In the genomic region with DNA sequence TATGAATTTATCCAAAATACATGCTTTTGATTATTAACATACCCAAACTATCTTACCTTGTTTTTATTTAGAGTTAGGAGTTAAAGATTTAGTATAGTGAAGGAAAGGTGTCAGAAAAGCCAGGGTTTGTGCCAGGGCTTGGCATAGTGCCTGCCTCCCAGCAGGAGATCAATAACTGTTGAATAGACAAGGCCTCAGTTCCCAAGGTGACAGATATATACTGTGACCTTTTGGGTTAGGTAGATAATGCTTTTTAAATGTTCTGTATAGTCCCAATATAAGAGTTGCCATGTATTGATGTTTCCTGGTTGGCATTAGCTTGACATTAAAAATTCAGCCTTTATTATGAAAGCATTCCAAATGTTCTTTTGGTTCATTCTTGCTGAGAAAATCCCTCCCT, we compare ENCODE assay signal across 21 cellular contexts.
A peak's percentile ranks its signal among the peaks of the same experiment; 100 is the strongest.
DNase-seq lines count a peak whose midpoint lies in the region; ATAC-seq and TF ChIP-seq lines count a peak whose summit lies in the region.
"Had no signal": no experiment of that assay in that cellular context is flagged by ENCODE, and none has a peak within 500 bp of the region (broad histone marks: within the 10 kb centered on the region; RNA-seq: fewer than 3 reads in every experiment).

No MANE protein-coding gene starts in this region.

- H3K79me2 ChIP-seq in Loucy (ENCODE audit: insufficient read depth, low read length), result no peaks in the 10 kb centered on the region

- H3K27me3 Mint-ChIP-seq in activated naive CD8-positive, alpha-beta T cell treated with anti-CD3 and anti-CD28 coated beads, Interleukin-2, amount 50 U/mL, for 24 hours, result no peaks in the 10 kb centered on the region
- H3K27me3 Mint-ChIP-seq: activated CD4-positive, alpha-beta T cell treated with anti-CD3 and anti-CD28 coated beads for 36 hours; activated naive CD4-positive, alpha-beta T cell treated with anti-CD3 and anti-CD28 coated beads, Interleukin-2, amount 10 ng/mL, durations not matched to agents 7 days and 5 days; CD8-positive, alpha-beta memory T cell had no signal

- ATAC-seq in activated naive CD8-positive, alpha-beta T cell treated with anti-CD3 and anti-CD28 coated beads, Interleukin-2, amount 50 U/mL, for 24 hours, result no peak
- ATAC-seq: activated CD4-positive, alpha-beta T cell treated with anti-CD3 and anti-CD28 coated beads for 36 hours; activated T-cell treated with anti-CD3 and anti-CD28 coated beads, Interleukin-2, amount 50 U/mL, for 72 hours had no signal

- H3K36me3 Mint-ChIP-seq in activated naive CD8-positive, alpha-beta T cell treated with anti-CD3 and anti-CD28 coated beads, Interleukin-2, amount 50 U/mL, for 24 hours (ENCODE audit: low read depth), result no peaks in the 10 kb centered on the region
- H3K36me3 Mint-ChIP-seq: activated naive CD4-positive, alpha-beta T cell treated with anti-CD3 and anti-CD28 coated beads, Interleukin-2, amount 10 ng/mL, durations not matched to agents 7 days and 5 days; CD8-positive, alpha-beta memory T cell had no signal

- no peaks in the 10 kb centered on the region for H3K27me3 ChIP-seq in Loucy (ENCODE audit: insufficient read depth, low read length, poor library complexity, severe bottlenecking)
- H3K27me3 ChIP-seq: ascending aorta had no signal

- H3K9me2 ChIP-seq in Loucy (replicated peaks; ENCODE audit: low read depth, low read length), result no peaks in the 10 kb centered on the region

- no peak overlapping the region for H3K4me3 Mint-ChIP-seq in activated naive CD8-positive, alpha-beta T cell treated with anti-CD3 and anti-CD28 coated beads, Interleukin-2, amount 50 U/mL, for 24 hours
- H3K4me3 Mint-ChIP-seq: activated CD4-positive, alpha-beta T cell treated with anti-CD3 and anti-CD28 coated beads for 36 hours; activated naive CD4-positive, alpha-beta T cell treated with anti-CD3 and anti-CD28 coated beads, Interleukin-2, amount 10 ng/mL, durations not matched to agents 7 days and 5 days; activated T-cell treated with anti-CD3 and anti-CD28 coated beads, Interleukin-2, amount 50 U/mL, for 72 hours; CD8-positive, alpha-beta memory T cell had no signal

- no peak overlapping the region for H3K27ac Mint-ChIP-seq in activated naive CD8-positive, alpha-beta T cell treated with anti-CD3 and anti-CD28 coated beads, Interleukin-2, amount 50 U/mL, for 24 hours
- H3K27ac Mint-ChIP-seq: activated CD4-positive, alpha-beta T cell treated with anti-CD3 and anti-CD28 coated beads for 36 hours; activated naive CD4-positive, alpha-beta T cell treated with anti-CD3 and anti-CD28 coated beads, Interleukin-2, amount 10 ng/mL, durations not matched to agents 7 days and 5 days; activated T-cell treated with anti-CD3 and anti-CD28 coated beads, Interleukin-2, amount 50 U/mL, for 72 hours; CD8-positive, alpha-beta memory T cell had no signal

- H3F3A ChIP-seq in Loucy (ENCODE audit: low read depth), result no peaks in the 10 kb centered on the region

- H3K4me3 ChIP-seq in Loucy (ENCODE audit: low read length, poor library complexity, severe bottlenecking), result no peak overlapping the region
- H3K4me3 ChIP-seq: ascending aorta, thoracic aorta had no signal

- peak overlapping the region; percentile 75; the same call in 1 of the 2 replicates for H2AFZ ChIP-seq in Loucy (ENCODE audit: low read length)

- no peaks in the 10 kb centered on the region for H4K20me1 ChIP-seq in Loucy (ENCODE audit: insufficient read depth, low read length, poor library complexity, severe bottlenecking)

- DNase-seq in DMS 273 (lab: John Stamatoyannopoulos, UW; ENCODE audit: unreplicated experiment) (peak; percentile 54), DMS 273 treated with DMSO at 0.1 percent for 48 hours (lab: John Stamatoyannopoulos, UW) (no peak), NCI-H345 (lab: John Stamatoyannopoulos, UW) (peak; percentile 82), mucosa of gallbladder (ENCODE audit: low spot score) (peak; percentile 66), NCI-H1436 treated with DMSO at 0.1 percent for 48 hours (lab: John Stamatoyannopoulos, UW) (no peak), KG1 (lab: John Stamatoyannopoulos, UW) (no peak)
- DNase-seq in activated naive CD8-positive, alpha-beta T cell treated with anti-CD3 and anti-CD28 coated beads, Interleukin-2, amount 50 U/mL, for 24 hours, result no peak
- DNase-seq: activated CD4-positive, alpha-beta T cell treated with anti-CD3 and anti-CD28 coated beads for 36 hours; activated naive CD4-positive, alpha-beta T cell treated with anti-CD3 and anti-CD28 coated beads, Interleukin-2, amount 10 ng/mL, durations not matched to agents 7 days and 5 days; activated T-cell treated with anti-CD3 and anti-CD28 coated beads, Interleukin-2, amount 50 U/mL, for 72 hours; caudate nucleus; CD8-positive, alpha-beta memory T cell; kidney glomerular epithelial cell; NCI-H1930; retina; SHP77 treated with DMSO at 0.1 percent for 48 hours; stimulated activated CD4-positive, alpha-beta T cell treated with anti-CD3 and anti-CD28 coated beads, Interleukin-4, amount 100 ng/mL, for 1 hour; stimulated activated naive CD4-positive, alpha-beta T cell treated with Interleukin-2 at 50 U/mL for 16 hours had no signal

- peaks cover 21% of the 10 kb centered on the region for H3K4me1 ChIP-seq in Loucy (ENCODE audit: insufficient read depth, low read length, poor library complexity, severe bottlenecking)
- H3K4me1 ChIP-seq: ascending aorta had no signal

- H3K4me2 ChIP-seq in Loucy (ENCODE audit: low read depth, low read length, poor library complexity, severe bottlenecking), result peak overlapping the region; percentile 63

- H3K9me3 ChIP-seq in Loucy (ENCODE audit: insufficient read depth, low read depth, low read length), result no peaks in the 10 kb centered on the region
- H3K9me3 ChIP-seq: ascending aorta, thoracic aorta had no signal

- H3K9me3 Mint-ChIP-seq in activated naive CD8-positive, alpha-beta T cell treated with anti-CD3 and anti-CD28 coated beads, Interleukin-2, amount 50 U/mL, for 24 hours, result no peaks in the 10 kb centered on the region
- H3K9me3 Mint-ChIP-seq: activated naive CD4-positive, alpha-beta T cell treated with anti-CD3 and anti-CD28 coated beads, Interleukin-2, amount 10 ng/mL, durations not matched to agents 7 days and 5 days; activated T-cell treated with anti-CD3 and anti-CD28 coated beads, Interleukin-2, amount 50 U/mL, for 72 hours had no signal

- no peak for TF ChIP-seq CTCF in Loucy (conservative IDR thresholded peaks at IDR 0.05; ENCODE audit: low read length)

- H3K4me1 Mint-ChIP-seq in activated naive CD8-positive, alpha-beta T cell treated with anti-CD3 and anti-CD28 coated beads, Interleukin-2, amount 50 U/mL, for 24 hours, result no peaks in the 10 kb centered on the region
- H3K4me1 Mint-ChIP-seq: activated naive CD4-positive, alpha-beta T cell treated with anti-CD3 and anti-CD28 coated beads, Interleukin-2, amount 10 ng/mL, durations not matched to agents 7 days and 5 days had no signal

- H3K9ac ChIP-seq in Loucy (ENCODE audit: low read depth, low read length, poor library complexity, severe bottlenecking), result no peak overlapping the region

- H3K36me3 ChIP-seq in Loucy (ENCODE audit: insufficient read depth, low read length), result no peaks in the 10 kb centered on the region
- H3K36me3 ChIP-seq: ascending aorta, thoracic aorta had no signal

Comparison
In these comparisons a context has a peak if more than half of its experiments do, and no peak if none do; other contexts are left out.
1. DNase-seq: peak in DMS 273 (single experiment), NCI-H345 (single experiment) and mucosa of gallbladder (single experiment); none in DMS 273 treated with DMSO at 0.1 percent for 48 hours (single experiment), NCI-H1436 treated with DMSO at 0.1 percent for 48 hours (single experiment), KG1 (single experiment) and activated naive CD8-positive, alpha-beta T cell treated with anti-CD3 and anti-CD28 coated beads, Interleukin-2, amount 50 U/mL, for 24 hours (single experiment).